8 cellular contexts compared by ENCODE assay signal in genomic region chr5:173782671-173783101, GRCh38.
DNase-seq lines count a peak whose midpoint lies in the region; ATAC-seq and TF ChIP-seq lines count a peak whose summit lies in the region.

No MANE protein-coding gene starts in this region.

- H3K4me1 Mint-ChIP-seq in CD4-positive, CD25-positive, alpha-beta regulatory T cell: peaks cover 14 to 33% (median 23%) of the 10 kb centered on the region in 4 donors

- DNase-seq in CD4-positive, CD25-positive, alpha-beta regulatory T cell: no peak
- no peak for DNase-seq in PC-3
- no peak for DNase-seq in coronary artery (ENCODE audit: low spot score)
- no peak for DNase-seq in testis
- no peak for DNase-seq in NCI-H1694 (lab: John Stamatoyannopoulos, UW)
- DNase-seq in HK-2 (ENCODE audit: unreplicated experiment): no peak

- H3K79me2 ChIP-seq in PC-3 (ENCODE audit: low read length) (no peaks in the 10 kb centered on the region), parathyroid adenoma (no peaks in the 10 kb centered on the region)

- H3K4me1 ChIP-seq in CD4-positive, CD25-positive, alpha-beta regulatory T cell (ENCODE audit: control insufficient read depth, insufficient read depth, low read length, poor library complexity, severe bottlenecking): peaks cover 16% of the 10 kb centered on the region
- H3K4me1 ChIP-seq in PC-3 (ENCODE audit: insufficient read depth, low read length): peaks cover 26% of the 10 kb centered on the region
- peaks cover 19% of the 10 kb centered on the region for H3K4me1 ChIP-seq in parathyroid adenoma
- H3K4me1 ChIP-seq in testis: peaks cover 6% of the 10 kb centered on the region

- no peak for TF ChIP-seq CTCF in PC-3 (conservative IDR thresholded peaks at IDR 0.05; ENCODE audit: low read depth, low read length)
- no peak for TF ChIP-seq CTCF in coronary artery (IDR thresholded peaks at IDR 0.05)
- TF ChIP-seq CTCF in parathyroid adenoma (IDR thresholded peaks at IDR 0.05): no peak
- TF ChIP-seq CTCF in testis (IDR thresholded peaks at IDR 0.05): no peak

- CTCF ChIA-PET in PC-3 (lab: Charles Lee): no interaction called here

- ATAC-seq in CD4-positive, CD25-positive, alpha-beta regulatory T cell (ENCODE audit: low read depth in 2 of 2): no peak
- ATAC-seq in PC-3 (no peak), esophagus mucosa (no peak)

- H3K27me3 ChIP-seq in CD4-positive, CD25-positive, alpha-beta regulatory T cell (ENCODE audit: control insufficient read depth, insufficient read depth, low read length): no peaks in the 10 kb centered on the region
- H3K27me3 ChIP-seq in PC-3 (ENCODE audit: low read length): no peaks in the 10 kb centered on the region
- no peaks in the 10 kb centered on the region for H3K27me3 ChIP-seq in parathyroid adenoma (ENCODE audit: control insufficient read depth, insufficient read depth, low read length)
- H3K27me3 ChIP-seq in testis: no peaks in the 10 kb centered on the region

- H3K36me3 ChIP-seq in CD4-positive, CD25-positive, alpha-beta regulatory T cell (ENCODE audit: control insufficient read depth, insufficient read depth, low read length): no peaks in the 10 kb centered on the region
- no peaks in the 10 kb centered on the region for H3K36me3 ChIP-seq in PC-3 (ENCODE audit: low read depth, low read length)
- no peaks in the 10 kb centered on the region for H3K36me3 ChIP-seq in parathyroid adenoma (ENCODE audit: control insufficient read depth, insufficient read depth, low read length)
- no peaks in the 10 kb centered on the region for H3K36me3 ChIP-seq in testis (ENCODE audit: low read depth, missing control alignments)

- peak overlapping the region; percentile 99 for H3K27ac Mint-ChIP-seq in CD4-positive, CD25-positive, alpha-beta regulatory T cell

- H3K27ac ChIP-seq in CD4-positive, CD25-positive, alpha-beta regulatory T cell (ENCODE audit: insufficient read depth, low read length, poor library complexity, severe bottlenecking): peak overlapping the region; percentile 83
- H3K27ac ChIP-seq in PC-3 (ENCODE audit: low read length) (peak overlapping the region; percentile 76), coronary artery (peak overlapping the region; percentile 57 to 84), parathyroid adenoma (peak overlapping the region; percentile 67), testis (peak overlapping the region in 1 of 2 donors; percentile 42)

- peaks cover 3% of the 10 kb centered on the region for H3F3A ChIP-seq in PC-3 (ENCODE audit: low read length, unreplicated experiment)

- WGBS in testis, 2 donors: 90 to 91% methylated on average over 4 of the region's 4 CpGs

- H3K4me3 ChIP-seq in CD4-positive, CD25-positive, alpha-beta regulatory T cell (ENCODE audit: low read depth, low read length): no peak overlapping the region
- H3K4me3 ChIP-seq in PC-3 (ENCODE audit: low read length): no peak overlapping the region
- no peak overlapping the region for H3K4me3 ChIP-seq in coronary artery
- H3K4me3 ChIP-seq in parathyroid adenoma (ENCODE audit: low read depth, low read length): no peak overlapping the region
- H3K4me3 ChIP-seq in testis: no peak overlapping the region

- peak overlapping the region; percentile 56 for H3K4me2 ChIP-seq in PC-3 (ENCODE audit: low read length)
- H3K4me2 ChIP-seq in parathyroid adenoma (ENCODE audit: low read length): no peak overlapping the region

- no peaks in the 10 kb centered on the region for H3K27me3 Mint-ChIP-seq in CD4-positive, CD25-positive, alpha-beta regulatory T cell

- H3K9me3 ChIP-seq in CD4-positive, CD25-positive, alpha-beta regulatory T cell (ENCODE audit: control insufficient read depth in 2 of 2, low read length in 2 of 2): no peaks in the 10 kb centered on the region
- H3K9me3 ChIP-seq in PC-3 (ENCODE audit: low read length) (no peaks in the 10 kb centered on the region), parathyroid adenoma (ENCODE audit: control insufficient read depth, low read length) (no peaks in the 10 kb centered on the region), testis (no peaks in the 10 kb centered on the region)

- H3K9me2 ChIP-seq in PC-3 (replicated peaks; ENCODE audit: low read length): no peaks in the 10 kb centered on the region

- H3K9ac ChIP-seq in PC-3 (ENCODE audit: low read length) (peak overlapping the region; percentile 45), parathyroid adenoma (no peak overlapping the region)

- POLR2A ChIA-PET in PC-3 (lab: Charles Lee; ENCODE audit: unreplicated experiment): no interaction called here

- intact Hi-C loops in PC-3 (cut with micrococcal nuclease) (no loop called here), testis (cut with DNase I; ENCODE audit: low total_unique reads) (no loop called here)

- H2AFZ ChIP-seq in PC-3 (ENCODE audit: low read length) (peak overlapping the region; percentile 76), parathyroid adenoma (peak overlapping the region; percentile 61)

- no peaks in the 10 kb centered on the region for H4K20me1 ChIP-seq in PC-3 (ENCODE audit: low read length)

- no peaks in the 10 kb centered on the region for H3K36me3 Mint-ChIP-seq in CD4-positive, CD25-positive, alpha-beta regulatory T cell

- H3K4me3 Mint-ChIP-seq in CD4-positive, CD25-positive, alpha-beta regulatory T cell: no peak overlapping the region

- H3K9me3 Mint-ChIP-seq in CD4-positive, CD25-positive, alpha-beta regulatory T cell: peaks cover 0 to 2% (median 0%) of the 10 kb centered on the region in 7 donors

- TF ChIP-seq POLR2A in testis (IDR thresholded peaks at IDR 0.05): no peak

- no TSS peak for BruUV-seq in PC-3 (replicated peaks; lab: Mats Ljungman, UMichigan)
